10 cellular contexts compared by ENCODE assay signal in the genomic region with DNA sequence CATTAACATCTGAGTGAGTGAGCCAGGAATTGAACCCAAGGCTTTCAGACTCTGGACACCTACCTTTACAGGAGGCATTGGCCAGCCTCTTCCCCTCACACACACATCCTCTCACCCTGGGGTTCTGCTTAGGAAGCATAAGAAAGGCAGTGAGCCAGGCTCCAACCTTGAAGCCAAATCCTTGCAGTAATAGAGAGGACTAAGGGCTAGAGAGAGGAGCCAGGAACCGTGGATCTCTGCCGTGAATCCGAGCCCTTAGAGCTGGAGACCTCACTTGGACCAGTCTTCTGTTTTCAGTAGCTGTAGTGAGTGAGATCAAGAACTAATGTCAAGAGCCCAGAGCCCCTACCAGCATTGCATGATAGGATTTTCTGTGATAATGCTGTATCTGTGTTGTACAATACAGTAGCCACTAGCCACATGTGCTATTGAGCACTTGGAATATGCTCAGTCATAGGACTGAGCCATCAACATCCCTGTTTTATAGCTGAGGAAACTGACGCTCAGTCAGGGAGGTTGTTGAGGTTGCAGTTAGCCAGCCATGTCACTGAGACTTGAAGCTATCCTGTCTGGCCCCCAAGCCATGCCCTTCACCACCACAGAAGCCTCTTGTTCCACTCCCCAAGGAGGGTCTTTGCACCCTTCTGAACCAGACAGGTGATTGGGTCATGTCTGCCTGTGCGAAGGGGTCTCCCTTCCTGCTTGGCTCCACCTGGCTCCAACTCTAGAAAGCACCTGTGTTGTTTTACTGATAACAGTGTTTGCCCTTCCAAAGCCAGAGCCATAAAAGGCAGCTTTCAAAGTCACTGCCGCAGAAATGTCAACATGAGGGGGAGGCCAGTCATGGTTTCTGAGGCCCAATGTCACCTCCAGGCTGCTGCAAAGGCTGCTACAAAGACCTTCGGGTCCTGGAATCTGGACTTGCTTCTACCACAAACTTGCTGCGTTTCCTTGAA.
DNase-seq lines count a peak whose midpoint lies in the region; ATAC-seq and TF ChIP-seq lines count a peak whose summit lies in the region.
"Had no signal": no experiment of that assay in that cellular context is flagged by ENCODE, and none has a peak within 500 bp of the region (broad histone marks: within the 10 kb centered on the region; RNA-seq: fewer than 3 reads in every experiment).

No MANE protein-coding gene starts in this region.

- peak overlapping the region; percentile 65 for H3K27ac Mint-ChIP-seq in activated CD4-positive, alpha-beta T cell treated with anti-CD3 and anti-CD28 coated beads, Interleukin-2, amount 10 ng/mL, durations not matched to agents 7 days and 5 days
- H3K27ac Mint-ChIP-seq in T-cell (peak overlapping the region; percentile 66 to 84), HFFc6 (no peak overlapping the region)

- 61 to 63% methylated on average over 7 to 8 of the region's 8 CpGs for WGBS in tibial nerve, 2 donors

- peaks cover 35% of the 10 kb centered on the region for H3K4me1 Mint-ChIP-seq in activated CD4-positive, alpha-beta T cell treated with anti-CD3 and anti-CD28 coated beads, Interleukin-2, amount 10 ng/mL, durations not matched to agents 7 days and 5 days
- H3K4me1 Mint-ChIP-seq in T-cell: peaks cover 39 to 66% (median 41%) of the 10 kb centered on the region in 3 donors
- H3K4me1 Mint-ChIP-seq in HFFc6 (ENCODE audit: low read depth): peaks cover 77% of the 10 kb centered on the region

- CTCF ChIA-PET in activated CD4-positive, alpha-beta T cell treated with anti-CD3 and anti-CD28 coated beads, Interleukin-2, amount 10 ng/mL, durations not matched to agents 7 days and 5 days (lab: Charles Lee): interaction anchor here (1.1 to 1.8 kb wide), 3 partner anchors 11 to 20 kb away, joined by 3 to 6 read pairs (median 4); no protein-coding TSS in a partner anchor
- CTCF ChIA-PET in T-cell (lab: Charles Lee): no interaction called here

- TF ChIP-seq EP300 in tibial nerve (IDR thresholded peaks at IDR 0.05): no peak

- no peak for TF ChIP-seq POLR2A in tibial nerve (IDR thresholded peaks at IDR 0.05)

- H3K4me1 ChIP-seq in tibial nerve: peaks cover 0 to 60% (median 47%) of the 10 kb centered on the region in 4 donors

- H3K4me3 ChIP-seq in tibial nerve: no peak overlapping the region

- peaks cover 2% of the 10 kb centered on the region for H3K27me3 Mint-ChIP-seq in activated CD4-positive, alpha-beta T cell treated with anti-CD3 and anti-CD28 coated beads, Interleukin-2, amount 10 ng/mL, durations not matched to agents 7 days and 5 days
- H3K27me3 Mint-ChIP-seq in T-cell (no peaks in the 10 kb centered on the region), HFFc6 (ENCODE audit: insufficient read depth) (no peaks in the 10 kb centered on the region; the same call in 1 of the 2 replicates)

- no peaks in the 10 kb centered on the region for H3K36me3 Mint-ChIP-seq in activated CD4-positive, alpha-beta T cell treated with anti-CD3 and anti-CD28 coated beads, Interleukin-2, amount 10 ng/mL, durations not matched to agents 7 days and 5 days (ENCODE audit: low read depth)
- H3K36me3 Mint-ChIP-seq in T-cell (no peaks in the 10 kb centered on the region), HFFc6 (ENCODE audit: low read depth) (peaks cover 7% of the 10 kb centered on the region)
- H3K36me3 Mint-ChIP-seq: brain had no signal

- no peaks in the 10 kb centered on the region for H3K27me3 ChIP-seq in tibial nerve

- peaks cover 6% of the 10 kb centered on the region for H3K9me3 Mint-ChIP-seq in activated CD4-positive, alpha-beta T cell treated with anti-CD3 and anti-CD28 coated beads, Interleukin-2, amount 10 ng/mL, durations not matched to agents 7 days and 5 days
- H3K9me3 Mint-ChIP-seq in T-cell: no peaks in the 10 kb centered on the region
- H3K9me3 Mint-ChIP-seq in HFFc6: no peaks in the 10 kb centered on the region
- H3K9me3 Mint-ChIP-seq: brain, neural crest cell had no signal

- no peak overlapping the region for H3K4me3 Mint-ChIP-seq in activated CD4-positive, alpha-beta T cell treated with anti-CD3 and anti-CD28 coated beads, Interleukin-2, amount 10 ng/mL, durations not matched to agents 7 days and 5 days
- H3K4me3 Mint-ChIP-seq in T-cell (peak overlapping the region in 1 of 3 donors; percentile 58), HFFc6 (no peak overlapping the region)
- H3K4me3 Mint-ChIP-seq: brain, neural crest cell had no signal

- ATAC-seq in T-cell (replicated peaks in 1 of 4): peak in 3 of 4 experiments; percentile 31 to 43 (median 31)
- no peak for ATAC-seq in activated CD4-positive, CD25-positive, alpha-beta regulatory T cell treated with anti-CD3 and anti-CD28 coated beads, Interleukin-2, amount 50 U/mL, for 24 hours

- TF ChIP-seq CTCF in tibial nerve (IDR thresholded peaks at IDR 0.05): no peak
- TF ChIP-seq CTCF in HFFc6 (IDR thresholded peaks at IDR 0.05): no peak

- H3K9me3 ChIP-seq in tibial nerve: no peaks in the 10 kb centered on the region

- POLR2A ChIA-PET in activated CD4-positive, alpha-beta T cell treated with anti-CD3 and anti-CD28 coated beads, Interleukin-2, amount 10 ng/mL, durations not matched to agents 7 days and 5 days (lab: Charles Lee): no interaction called here
- POLR2A ChIA-PET in T-cell (lab: Charles Lee): no interaction called here

- H3K36me3 ChIP-seq in tibial nerve: no peaks in the 10 kb centered on the region

- peak overlapping the region in 3 of 4 donors; percentile 59 to 82 (median 81) for H3K27ac ChIP-seq in tibial nerve

- no peak for DNase-seq in activated CD4-positive, alpha-beta T cell treated with anti-CD3 and anti-CD28 coated beads, Interleukin-2, amount 10 ng/mL, durations not matched to agents 7 days and 5 days
- no peak for DNase-seq in activated CD4-positive, alpha-beta T cell treated with anti-CD3 and anti-CD28 coated beads for 1 hour
- DNase-seq in T-cell (peak in 3 of 34 experiments; percentile 2 to 17 (median 5)), left kidney (ENCODE audit: low read depth, low spot score) (peak; percentile 83), tibial nerve (ENCODE audit: low spot score in 2 of 2) (peak in 1 of 2 donors; percentile 67), NCI-H187 treated with DMSO at 0.1 percent for 48 hours (lab: John Stamatoyannopoulos, UW) (no peak), HFFc6 (no peak)

Comparison
In these comparisons a context has a peak if more than half of its experiments do, and no peak if none do; other contexts are left out.
1. ATAC-seq: peak in T-cell (3 of 4); none in activated CD4-positive, CD25-positive, alpha-beta regulatory T cell treated with anti-CD3 and anti-CD28 coated beads, Interleukin-2, amount 50 U/mL, for 24 hours (0 of 2).